8 cellular contexts compared by ENCODE assay signal in genomic region chr22:37050913-37051628, GRCh38. TPM values are rescaled to one million over a fixed set of nuclear protein-coding genes. Genes with fewer than 3 reads are reported as not detected.
DNase-seq lines count a peak whose midpoint lies in the region; ATAC-seq and TF ChIP-seq lines count a peak whose summit lies in the region.

No MANE protein-coding gene starts in this region.

- H3K4me3 ChIP-seq in A673 (ENCODE audit: low read depth, low read length, poor library complexity, severe bottlenecking) (peak overlapping the region; percentile 92), breast epithelium (peak overlapping the region; percentile 66 to 94 (median 69)), mucosa of rectum (ENCODE audit: low read length in 2 of 2) (peak overlapping the region; percentile 44 to 52), adrenal gland (peak overlapping the region in 2 of 4 donors; percentile 54 to 60)

- H3K4me1 Mint-ChIP-seq in HFFc6 (ENCODE audit: low read depth), result peaks cover 20% of the 10 kb centered on the region

- H3K27me3 Mint-ChIP-seq in HFFc6 (ENCODE audit: insufficient read depth), result peaks cover 1% of the 10 kb centered on the region

- H3K27me3 ChIP-seq in A673 (replicated peaks; ENCODE audit: insufficient read depth, low read depth, low read length, poor library complexity) (no peaks in the 10 kb centered on the region), breast epithelium (no peaks in the 10 kb centered on the region), mucosa of rectum (ENCODE audit: control insufficient read depth in 2 of 2, insufficient read depth in 2 of 2, low read length in 2 of 2) (no peaks in the 10 kb centered on the region), adrenal gland (no peaks in the 10 kb centered on the region)

- H3K4me1 ChIP-seq in A673 (ENCODE audit: insufficient read depth, low read length, poor library complexity, severe bottlenecking), result peaks cover 4% of the 10 kb centered on the region
- H3K4me1 ChIP-seq in breast epithelium, result no peaks in the 10 kb centered on the region
- H3K4me1 ChIP-seq in mucosa of rectum (ENCODE audit: control insufficient read depth in 2 of 2, insufficient read depth in 2 of 2, low read length in 2 of 2), result peaks cover 26 to 29% of the 10 kb centered on the region in 2 donors
- H3K4me1 ChIP-seq in adrenal gland (replicated peaks in 1 of 2), result peaks cover 9 to 13% of the 10 kb centered on the region in 2 donors

- CTCF ChIA-PET in A673 (lab: Charles Lee), result interaction anchor here (0.6 to 0.7 kb wide), 3 partner anchors 10 to 375 kb away, joined by 3 to 6 read pairs (median 3); no protein-coding TSS in a partner anchor

- ATAC-seq in HG03565 (IDR thresholded peaks at IDR 0.05; ENCODE audit: unreplicated experiment), result no peak
- no peak for ATAC-seq in HG03025 (IDR thresholded peaks at IDR 0.05; ENCODE audit: low FRiP score, unreplicated experiment)

- H3K4me3 Mint-ChIP-seq in HFFc6, result peak overlapping the region; percentile 90

- WGBS in adrenal gland, 4 donors, result 21 to 34% (median 27%) methylated on average over 15 to 22 of the region's 22 CpGs

- H3K36me3 ChIP-seq in A673 (ENCODE audit: insufficient read depth, low read length, poor library complexity, severe bottlenecking), result no peaks in the 10 kb centered on the region
- no peaks in the 10 kb centered on the region for H3K36me3 ChIP-seq in breast epithelium
- peaks cover 0 to 1% of the 10 kb centered on the region in 2 donors for H3K36me3 ChIP-seq in mucosa of rectum (ENCODE audit: control insufficient read depth in 2 of 2, insufficient read depth in 2 of 2, low read length in 2 of 2)
- H3K36me3 ChIP-seq in adrenal gland (replicated peaks in 1 of 2), result peaks cover 0 to 2% of the 10 kb centered on the region in 2 donors

- H3K9ac ChIP-seq in mucosa of rectum (ENCODE audit: low read depth in 1 of 2, low read length in 2 of 2), result peak overlapping the region; percentile 18 to 44

- POLR2A ChIA-PET in A673 (lab: Charles Lee; ENCODE audit: low non-redundant PET), result interaction anchor here (0.6 to 0.7 kb wide), 2 partner anchors 557 to 737 kb away, joined by 3 to 15 read pairs; no protein-coding TSS in a partner anchor

- no peaks in the 10 kb centered on the region for H3K9me3 Mint-ChIP-seq in HFFc6

- TF ChIP-seq POLR2A in breast epithelium (IDR thresholded peaks at IDR 0.05), result no peak
- no peak for TF ChIP-seq POLR2A in adrenal gland (IDR thresholded peaks at IDR 0.05)

- H3K9me3 ChIP-seq in A673 (ENCODE audit: low read depth, low read length, poor library complexity, severe bottlenecking) (no peaks in the 10 kb centered on the region), breast epithelium (no peaks in the 10 kb centered on the region), mucosa of rectum (ENCODE audit: control insufficient read depth in 2 of 2, low read length in 2 of 2) (no peaks in the 10 kb centered on the region), adrenal gland (replicated peaks in 1 of 3) (no peaks in the 10 kb centered on the region)

- BruUV-seq in A673 (replicated peaks; lab: Mats Ljungman, UMichigan), result no TSS peak

- H3K27ac ChIP-seq in A673 (ENCODE audit: low read depth, low read length, poor library complexity, severe bottlenecking) (no peak overlapping the region), breast epithelium (no peak overlapping the region), mucosa of rectum (ENCODE audit: low read depth in 2 of 2, low read length in 2 of 2) (peak overlapping the region; percentile 83 to 89), adrenal gland (peak overlapping the region in 2 of 5 donors; percentile 44 to 76)

- H3K27ac Mint-ChIP-seq in HFFc6, result no peak overlapping the region

- no peaks in the 10 kb centered on the region for H3K36me3 Mint-ChIP-seq in HFFc6 (ENCODE audit: low read depth)

- no peak for DNase-seq in A673 (ENCODE audit: low spot score)
- no peak for DNase-seq in HFFc6
- DNase-seq in breast epithelium (ENCODE audit: low spot score in 2 of 2), result no peak
- no peak for DNase-seq in adrenal gland
- no peak for DNase-seq in NCI-H1694 (lab: John Stamatoyannopoulos, UW)

- TF ChIP-seq CTCF in A673 (conservative IDR thresholded peaks at IDR 0.05; ENCODE audit: low read depth, low read length) (no peak), HFFc6 (IDR thresholded peaks at IDR 0.05) (no peak), breast epithelium (IDR thresholded peaks at IDR 0.05) (no peak), adrenal gland (IDR thresholded peaks at IDR 0.05) (no peak)

- intact Hi-C loops in A673 (cut with micrococcal nuclease; ENCODE audit: unreplicated experiment), result no loop called here
- intact Hi-C loops in breast epithelium (cut with DNase I; ENCODE audit: low total_unique reads), result no loop called here
- intact Hi-C loops in adrenal gland (cut with DNase I), result no loop called here

RNA-seq across cellular contexts. Expression of gene KCTD17, which starts 0.5 kb away (rescaled TPM):
- total RNA-seq in A673 (2021), result 38.8 and 39.1 TPM in 2 replicates
- total RNA-seq in HFFc6 (2021; fragmentation: NEBNext Ultra II Directional; extraction: Animal tissue kit (Norgen Biotek cat#: 25700)), result 10 to 100 TPM; 39.8 to 46.4 (median 43.3) TPM
- total RNA-seq in breast epithelium, result 10 to 100 TPM in 2 of 3 donors, 1 to 10 TPM in 1; 8.2 to 17.4 (median 11.1) TPM
- 10 to 100 TPM; 17.0 to 40.1 (median 29.5) TPM for total RNA-seq in adrenal gland
- polyA plus RNA-seq in adrenal gland, result 10 to 100 TPM; 11.3 to 71.5 (median 24.8) TPM

RNA-seq across cellular contexts. Expression of gene MPST, which starts 31.5 kb away (rescaled TPM):
- total RNA-seq in A673 (2021) (66.6 and 81.7 TPM in 2 replicates), breast epithelium (100 to 1,000 TPM in 2 of 3 donors, 10 to 100 TPM in 1; 72.0 to 175 (median 113) TPM), adrenal gland (100 to 1,000 TPM in 5 of 8 donors, 10 to 100 TPM in 3; 57.3 to 332 (median 150) TPM)
- 10 to 100 TPM; 24.9 to 35.5 (median 27.5) TPM for total RNA-seq in HFFc6 (2021; fragmentation: NEBNext Ultra II Directional; extraction: Animal tissue kit (Norgen Biotek cat#: 25700))
- 100 to 1,000 TPM in 2 of 3 donors, 1 to 10 TPM in 1; 7.9 to 161 (median 136) TPM for polyA plus RNA-seq in adrenal gland

RNA-seq across cellular contexts. Expression of gene TST, which starts 31.8 kb away (rescaled TPM):
- total RNA-seq in A673 (2021), result 31.3 and 37.6 TPM in 2 replicates
- total RNA-seq in HFFc6 (2021; fragmentation: NEBNext Ultra II Directional; extraction: Animal tissue kit (Norgen Biotek cat#: 25700)), result 10 to 100 TPM; 18.6 to 32.8 (median 21.7) TPM
- 10 to 100 TPM; 51.1 to 68.0 (median 60.2) TPM for total RNA-seq in breast epithelium
- 100 to 1,000 TPM; 142 to 484 (median 209) TPM for total RNA-seq in adrenal gland
- polyA plus RNA-seq in adrenal gland, result 100 to 1,000 TPM in 1 of 3 donors, 10 to 100 TPM in 2; 49.7 to 207 (median 67.2) TPM

RNA-seq across cellular contexts. Expression of gene TMPRSS6, which starts 58.4 kb away (rescaled TPM):
- total RNA-seq in A673 (2021) (not detected in 2 replicates), breast epithelium (under 1 TPM in 1 of 3 donors, not detected in 2; 0.88 TPM), adrenal gland (1 to 10 TPM in 1 of 8 donors, under 1 TPM in 2, not detected in 5; under 0.01 to 1.2 (median 0.14) TPM)
- not detected for total RNA-seq in HFFc6 (2021; fragmentation: NEBNext Ultra II Directional; extraction: Animal tissue kit (Norgen Biotek cat#: 25700))
- under 1 TPM in 2 of 3 donors, not detected in 1; 0.07 to 0.08 TPM for polyA plus RNA-seq in adrenal gland

Comparison
In these comparisons a context has a peak if more than half of its experiments do, and no peak if none do; other contexts are left out.
1. H3K27ac ChIP-seq: peak in mucosa of rectum (2 of 2); none in A673 (single experiment) and breast epithelium (0 of 2).